In the genomic region with DNA sequence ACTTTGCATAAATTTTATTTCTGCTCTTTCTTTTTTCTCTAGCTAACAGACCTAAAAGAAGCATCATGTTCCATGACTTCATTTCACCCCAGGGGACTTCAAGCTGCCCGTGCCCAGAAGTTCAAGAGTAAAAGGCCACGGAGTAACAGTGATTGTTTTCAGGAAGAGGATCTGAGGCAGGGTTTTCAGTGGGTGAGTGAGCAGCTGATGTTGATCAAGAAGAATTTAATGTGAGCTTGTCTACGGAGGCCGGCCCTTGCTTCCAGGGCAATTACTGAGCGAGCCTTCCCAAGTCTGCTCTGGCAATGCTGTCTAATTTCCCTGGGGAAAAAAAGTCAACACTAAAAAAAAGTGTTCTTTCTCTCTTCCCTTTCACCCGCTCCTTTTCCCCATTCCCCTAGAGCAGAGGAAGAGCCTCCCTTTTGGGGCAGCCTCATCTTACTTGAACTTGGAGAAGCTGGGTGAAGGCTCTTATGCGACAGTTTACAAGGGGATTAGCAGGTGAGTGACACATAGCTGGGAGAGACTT, we compare ENCODE assay signal across 10 cellular contexts. TPM values are rescaled to one million over a fixed set of nuclear protein-coding genes. Genes with fewer than 3 reads are reported as not detected.
A peak's percentile ranks its signal among the peaks of the same experiment; 100 is the strongest.
DNase-seq lines count a peak whose midpoint lies in the region; ATAC-seq and TF ChIP-seq lines count a peak whose summit lies in the region.
"Had no signal": no experiment of that assay in that cellular context is flagged by ENCODE, and none has a peak within 500 bp of the region (broad histone marks: within the 10 kb centered on the region; RNA-seq: fewer than 3 reads in every experiment).

No MANE protein-coding gene starts in this region.

- ATAC-seq in GM18511 (IDR thresholded peaks at IDR 0.05; ENCODE audit: unreplicated experiment) = no peak

- intact Hi-C loops in vagina (cut with DNase I) = loop anchor here (5.0 kb wide), 1 partner anchor 225 kb away; the partner anchor contains the start of gene FZD7

- in situ Hi-C loops in brain microvascular endothelial cell (cut with HindIII; ENCODE audit: low pct_ligation_motif_present, low sequenced_read_pairs) = no loop called here

- H3K9me3 ChIP-seq in vagina = no peaks in the 10 kb centered on the region

- no peak for TF ChIP-seq POLR2A in vagina (IDR thresholded peaks at IDR 0.05)

- DNase-seq in NCI-H82 (lab: John Stamatoyannopoulos, UW) = peak; percentile 55
- DNase-seq in NCI-H82 treated with DMSO at 0.1 percent for 48 hours (lab: John Stamatoyannopoulos, UW; ENCODE audit: unreplicated experiment) = no peak
- DNase-seq in brain microvascular endothelial cell = peak; percentile 54
- DNase-seq in left kidney (ENCODE audit: low read depth, low spot score) = peak; percentile 89
- no peak for DNase-seq in vagina (ENCODE audit: extremely low spot score in 2 of 2)
- no peak for DNase-seq in superior temporal gyrus (ENCODE audit: extremely low spot score)
- DNase-seq in NCI-H226 = no peak
- DNase-seq: AML-193, amygdala had no signal

- no peaks in the 10 kb centered on the region for H3K27me3 ChIP-seq in brain microvascular endothelial cell (replicated peaks)
- no peaks in the 10 kb centered on the region for H3K27me3 ChIP-seq in vagina

- no peak for TF ChIP-seq CTCF in brain microvascular endothelial cell (IDR thresholded peaks at IDR 0.05; ENCODE audit: low read depth, low read length, missing control alignments)
- TF ChIP-seq CTCF in vagina (IDR thresholded peaks at IDR 0.05) = no peak

- H3K27ac ChIP-seq in brain microvascular endothelial cell = peak overlapping the region; percentile 10
- peak overlapping the region; percentile 55 for H3K27ac ChIP-seq in vagina

- H3K36me3 ChIP-seq in brain microvascular endothelial cell (replicated peaks) (no peaks in the 10 kb centered on the region), vagina (no peaks in the 10 kb centered on the region)

- H3K4me3 ChIP-seq in brain microvascular endothelial cell (ENCODE audit: low read depth, low read length) (no peak overlapping the region), vagina (no peak overlapping the region)

- peaks cover 5% of the 10 kb centered on the region for H3K4me1 ChIP-seq in vagina

RNA-seq across cellular contexts. Expression of gene CDK15, which starts 1.2 kb away (rescaled TPM):
- not detected for total RNA-seq in vagina

RNA-seq across cellular contexts. Expression of gene ALS2, which starts 26.8 kb away (rescaled TPM):
- total RNA-seq in vagina = 9.3 TPM

Comparison
In these comparisons a context has a peak if more than half of its experiments do, and no peak if none do; other contexts are left out.
1. DNase-seq: peak in NCI-H82 (single experiment), brain microvascular endothelial cell (single experiment) and left kidney (single experiment); none in NCI-H82 treated with DMSO at 0.1 percent for 48 hours (single experiment), vagina (0 of 2), superior temporal gyrus (single experiment) and NCI-H226 (single experiment).